ENCODE assay signal across 16 cellular contexts in the genomic region with DNA sequence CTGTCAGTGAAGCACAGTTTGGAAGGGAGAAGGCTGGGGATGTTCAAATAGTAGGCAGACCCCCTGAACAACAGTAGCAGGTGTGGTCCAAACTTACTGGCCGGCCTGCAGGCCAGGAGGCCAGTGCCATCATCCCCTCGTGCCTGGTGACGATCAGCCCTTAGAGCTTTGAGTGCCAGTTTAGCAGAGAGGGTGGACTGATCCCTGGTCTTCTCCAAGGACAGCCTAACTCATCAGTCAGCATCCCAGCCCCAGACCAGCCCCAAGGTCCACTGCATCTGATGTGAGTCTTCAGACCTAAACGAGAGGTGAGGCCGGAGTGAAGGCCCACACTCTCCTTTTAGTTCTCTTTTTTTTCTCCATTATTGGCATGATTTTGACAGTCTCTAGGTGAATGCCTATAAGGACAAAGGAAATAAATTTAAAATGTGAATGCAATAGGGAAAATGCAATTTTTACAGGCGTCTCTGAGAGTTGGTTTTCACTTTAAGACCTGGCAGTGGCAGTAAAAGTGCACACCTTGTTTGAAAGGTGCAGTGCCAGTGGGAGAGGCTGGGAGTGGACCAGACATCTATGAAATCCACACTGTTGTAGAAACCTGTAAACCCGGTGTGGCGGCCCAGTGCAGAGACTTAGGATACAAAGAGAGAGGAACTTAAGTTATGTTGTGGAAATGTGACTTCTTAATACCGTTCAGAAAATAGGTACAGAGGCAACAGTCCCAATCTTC.
A peak's percentile ranks its signal among the peaks of the same experiment; 100 is the strongest.
DNase-seq lines count a peak whose midpoint lies in the region; TF ChIP-seq lines count a peak whose summit lies in the region.
"Had no signal": no experiment of that assay in that cellular context is flagged by ENCODE, and none has a peak within 500 bp of the region (broad histone marks: within the 10 kb centered on the region; RNA-seq: fewer than 3 reads in every experiment).

No MANE protein-coding gene starts in this region.

- no peak for TF ChIP-seq EP300 in sigmoid colon (IDR thresholded peaks at IDR 0.05)

- H3K4me1 Mint-ChIP-seq in activated CD4-positive, alpha-beta memory T cell treated with anti-CD3 and anti-CD28 coated beads, Interleukin-2, amount 10 ng/mL, durations not matched to agents 7 days and 5 days = peaks cover 17% of the 10 kb centered on the region
- peaks cover 6% of the 10 kb centered on the region for H3K4me1 Mint-ChIP-seq in activated CD4-positive, alpha-beta memory T cell treated with anti-CD3 and anti-CD28 coated beads for 36 hours (ENCODE audit: low read depth)
- H3K4me1 Mint-ChIP-seq in mesothelial cell of epicardium = peaks cover 21% of the 10 kb centered on the region

- H3K9me3 Mint-ChIP-seq in activated CD4-positive, alpha-beta memory T cell treated with anti-CD3 and anti-CD28 coated beads, Interleukin-2, amount 10 ng/mL, durations not matched to agents 7 days and 5 days = no peaks in the 10 kb centered on the region
- no peaks in the 10 kb centered on the region for H3K9me3 Mint-ChIP-seq in activated CD4-positive, alpha-beta memory T cell treated with anti-CD3 and anti-CD28 coated beads for 36 hours
- peaks cover 8% of the 10 kb centered on the region for H3K9me3 Mint-ChIP-seq in mesothelial cell of epicardium

- CTCF ChIA-PET in activated CD4-positive, alpha-beta memory T cell treated with anti-CD3 and anti-CD28 coated beads, Interleukin-2, amount 10 ng/mL, durations not matched to agents 7 days and 5 days (lab: Charles Lee) = no interaction called here
- CTCF ChIA-PET in activated CD4-positive, alpha-beta memory T cell treated with anti-CD3 and anti-CD28 coated beads for 36 hours (lab: Charles Lee) = no interaction called here

- 58 to 86% methylated on average over 9 of the region's 9 CpGs for whole genome bisulfite sequencing in sigmoid colon, 2 donors

- no peak overlapping the region for H3K27ac Mint-ChIP-seq in activated CD4-positive, alpha-beta memory T cell treated with anti-CD3 and anti-CD28 coated beads, Interleukin-2, amount 10 ng/mL, durations not matched to agents 7 days and 5 days
- H3K27ac Mint-ChIP-seq in activated CD4-positive, alpha-beta memory T cell treated with anti-CD3 and anti-CD28 coated beads for 36 hours = no peak overlapping the region
- peak overlapping the region; percentile 47 for H3K27ac Mint-ChIP-seq in mesothelial cell of epicardium

- intact Hi-C loops in activated CD4-positive, alpha-beta memory T cell treated with anti-CD3 and anti-CD28 coated beads for 36 hours (cut with micrococcal nuclease) = no loop called here
- intact Hi-C loops in sigmoid colon (cut with DNase I) = no loop called here

- peaks cover 0 to 21% (median 5%) of the 10 kb centered on the region in 4 donors for H3K4me1 ChIP-seq in sigmoid colon
- H3K4me1 ChIP-seq: A549, Peyer's patch had no signal

- H3K27me3 ChIP-seq in HL-60 (ENCODE audit: insufficient read depth, poor library complexity, severe bottlenecking) (no peaks in the 10 kb centered on the region), sigmoid colon (no peaks in the 10 kb centered on the region)
- H3K27me3 ChIP-seq: Peyer's patch had no signal

- no peaks in the 10 kb centered on the region for H3K36me3 Mint-ChIP-seq in activated CD4-positive, alpha-beta memory T cell treated with anti-CD3 and anti-CD28 coated beads, Interleukin-2, amount 10 ng/mL, durations not matched to agents 7 days and 5 days (ENCODE audit: low read depth)
- no peaks in the 10 kb centered on the region for H3K36me3 Mint-ChIP-seq in activated CD4-positive, alpha-beta memory T cell treated with anti-CD3 and anti-CD28 coated beads for 36 hours
- peaks cover 2% of the 10 kb centered on the region for H3K36me3 Mint-ChIP-seq in mesothelial cell of epicardium

- H3K36me3 ChIP-seq in sigmoid colon = peaks cover 0 to 5% (median 0%) of the 10 kb centered on the region in 4 donors
- H3K36me3 ChIP-seq: Peyer's patch had no signal

- H3K27me3 Mint-ChIP-seq in activated CD4-positive, alpha-beta memory T cell treated with anti-CD3 and anti-CD28 coated beads, Interleukin-2, amount 10 ng/mL, durations not matched to agents 7 days and 5 days = peaks cover 22% of the 10 kb centered on the region
- H3K27me3 Mint-ChIP-seq in activated CD4-positive, alpha-beta memory T cell treated with anti-CD3 and anti-CD28 coated beads for 36 hours = peaks cover 11% of the 10 kb centered on the region
- H3K27me3 Mint-ChIP-seq in mesothelial cell of epicardium (ENCODE audit: low read depth) = no peaks in the 10 kb centered on the region

- no peak for DNase-seq in activated CD4-positive, alpha-beta memory T cell treated with anti-CD3 and anti-CD28 coated beads, Interleukin-2, amount 10 ng/mL, durations not matched to agents 7 days and 5 days
- DNase-seq in activated CD4-positive, alpha-beta memory T cell treated with anti-CD3 and anti-CD28 coated beads for 36 hours = no peak
- DNase-seq in HL-60 (ENCODE audit: low read depth in 1 of 2, low spot score in 1 of 2) = no peak
- no peak for DNase-seq in mesothelial cell of epicardium (ENCODE audit: low spot score in 2 of 2, unreplicated experiment in 2 of 2)
- peak; percentile 62 for DNase-seq in sigmoid colon
- no peak for DNase-seq in NOMO-1 (lab: John Stamatoyannopoulos, UW; ENCODE audit: unreplicated experiment in 2 of 2)
- DNase-seq in CD1c-positive myeloid dendritic cell (ENCODE audit: extremely low spot score) = no peak
- no peak for DNase-seq in islet precursor cell
- DNase-seq: IMR-90, NCI-H1417, NCI-H1930, NCI-H2171, NCI-H774, Peyer's patch had no signal

- no peak overlapping the region for H3K4me3 ChIP-seq in HL-60 (replicated peaks; ENCODE audit: insufficient read depth, low read length)
- H3K4me3 ChIP-seq in sigmoid colon = no peak overlapping the region
- H3K4me3 ChIP-seq: A549, Peyer's patch had no signal

- TF ChIP-seq CTCF in HL-60 (IDR thresholded peaks at IDR 0.05; ENCODE audit: insufficient read depth, low read length) = no peak
- TF ChIP-seq CTCF in mesothelial cell of epicardium (IDR thresholded peaks at IDR 0.05; ENCODE audit: unreplicated experiment) = no peak
- TF ChIP-seq CTCF in sigmoid colon (IDR thresholded peaks at IDR 0.05) = no peak

- H3K27ac ChIP-seq in HL-60 (replicated peaks) (peak overlapping the region; percentile 87), sigmoid colon (peak overlapping the region in 2 of 4 donors; percentile 16)
- H3K27ac ChIP-seq: A549, C4-2B, Peyer's patch had no signal

- peak overlapping the region; percentile 24 for H3K4me3 Mint-ChIP-seq in activated CD4-positive, alpha-beta memory T cell treated with anti-CD3 and anti-CD28 coated beads, Interleukin-2, amount 10 ng/mL, durations not matched to agents 7 days and 5 days
- H3K4me3 Mint-ChIP-seq in activated CD4-positive, alpha-beta memory T cell treated with anti-CD3 and anti-CD28 coated beads for 36 hours = no peak overlapping the region
- no peak overlapping the region for H3K4me3 Mint-ChIP-seq in mesothelial cell of epicardium

- H3K9me3 ChIP-seq in sigmoid colon = no peaks in the 10 kb centered on the region
- H3K9me3 ChIP-seq: Peyer's patch had no signal

- POLR2A ChIA-PET in activated CD4-positive, alpha-beta memory T cell treated with anti-CD3 and anti-CD28 coated beads, Interleukin-2, amount 10 ng/mL, durations not matched to agents 7 days and 5 days (lab: Charles Lee) = no interaction called here
- POLR2A ChIA-PET in activated CD4-positive, alpha-beta memory T cell treated with anti-CD3 and anti-CD28 coated beads for 36 hours (lab: Charles Lee) = no interaction called here

- no peak for TF ChIP-seq POLR2A in sigmoid colon (IDR thresholded peaks at IDR 0.05)
